ENCODE assay signal across 1 cellular context in genomic region chr3:122520861-122521260, GRCh38.
TF ChIP-seq lines count a peak whose summit lies in the region.

No MANE protein-coding gene starts in this region.

TF ChIP-seq in HepG2, 621 proteins besides CTCF, POLR2A, EP300 and RAD21:
- TF ChIP-seq FOXK1 (CRISPR knock-in tag; IDR thresholded peaks at IDR 0.05; ENCODE audit: borderline replicate concordance, low read depth) (no peak), FOXA1 (IDR thresholded peaks at IDR 0.05) (no peak), FOXA1 (CRISPR knock-in tag; IDR thresholded peaks at IDR 0.05) (peak; percentile 70), ZNF24 (IDR thresholded peaks at IDR 0.05) (peak; percentile 84), CHD2 (IDR thresholded peaks at IDR 0.05; ENCODE audit: low read depth, low read length) (no peak), FOXA3 (CRISPR knock-in tag; IDR thresholded peaks at IDR 0.05) (peak; percentile 69), SAP130 (CRISPR knock-in tag; IDR thresholded peaks at IDR 0.05; ENCODE audit: low read depth) (0 out of 2 replicates have a peak, but pooled peaks have one; percentile 25), CENPT (CRISPR knock-in tag; IDR thresholded peaks at IDR 0.05; ENCODE audit: low read depth) (no peak), ZNF513 (CRISPR knock-in tag; conservative IDR thresholded peaks at IDR 0.05) (no peak), HIVEP1 (CRISPR knock-in tag; IDR thresholded peaks at IDR 0.05) (no peak), ZNF224 (CRISPR knock-in tag; IDR thresholded peaks at IDR 0.05) (no peak), MXD1 (CRISPR knock-in tag; IDR thresholded peaks at IDR 0.05) (no peak), ARID5B (CRISPR knock-in tag; IDR thresholded peaks at IDR 0.05) (0 out of 2 replicates have a peak, but pooled peaks have one; percentile 17), TFE3 (CRISPR knock-in tag; IDR thresholded peaks at IDR 0.05) (peak; percentile 86), ZGPAT (CRISPR knock-in tag; IDR thresholded peaks at IDR 0.05) (peak; percentile 23; the same call in 1 of the 2 replicates), TBX3 (IDR thresholded peaks at IDR 0.05; ENCODE audit: borderline replicate concordance) (peak; percentile 79), CERS6 (CRISPR knock-in tag; IDR thresholded peaks at IDR 0.05) (no peak), MEIS2 (CRISPR knock-in tag; IDR thresholded peaks at IDR 0.05) (no peak), TEF (CRISPR knock-in tag; IDR thresholded peaks at IDR 0.05) (no peak), AGO1 (IDR thresholded peaks at IDR 0.05; ENCODE audit: low read depth, low read length, poor library complexity, severe bottlenecking) (no peak), ZMYM2 (CRISPR knock-in tag; IDR thresholded peaks at IDR 0.05) (0 out of 2 replicates have a peak, but pooled peaks have one; percentile 19), THAP11 (CRISPR knock-in tag; IDR thresholded peaks at IDR 0.05) (peak; percentile 48; the same call in 1 of the 2 replicates), ARHGAP35 (CRISPR knock-in tag; IDR thresholded peaks at IDR 0.05; ENCODE audit: borderline replicate concordance) (no peak), SIX1 (CRISPR knock-in tag; IDR thresholded peaks at IDR 0.05; ENCODE audit: borderline replicate concordance) (peak; percentile 96), SIX4 (CRISPR knock-in tag; IDR thresholded peaks at IDR 0.05) (0 out of 2 replicates have a peak, but pooled peaks have one; percentile 29), ZNF484 (CRISPR knock-in tag; IDR thresholded peaks at IDR 0.05; ENCODE audit: borderline replicate concordance, low read depth) (no peak), ARID3A (IDR thresholded peaks at IDR 0.05; ENCODE audit: low read depth, low read length) (peak; percentile 62; the same call in 1 of the 2 replicates), CHCHD3 (CRISPR knock-in tag; IDR thresholded peaks at IDR 0.05) (no peak), NFE2L2 (IDR thresholded peaks at IDR 0.05; ENCODE audit: low read length) (0 out of 2 replicates have a peak, but pooled peaks have one; percentile 5), NFKB2 (CRISPR knock-in tag; IDR thresholded peaks at IDR 0.05; ENCODE audit: borderline replicate concordance) (no peak), GATAD2A (CRISPR knock-in tag; IDR thresholded peaks at IDR 0.05) (0 out of 2 replicates have a peak, but pooled peaks have one; percentile 29), TFDP2 (CRISPR knock-in tag; IDR thresholded peaks at IDR 0.05) (no peak), CEBPB (IDR thresholded peaks at IDR 0.05; ENCODE audit: borderline replicate concordance, low read depth, low read length) (peak; percentile 30; the same call in 1 of the 2 replicates)
